In the genomic region with DNA sequence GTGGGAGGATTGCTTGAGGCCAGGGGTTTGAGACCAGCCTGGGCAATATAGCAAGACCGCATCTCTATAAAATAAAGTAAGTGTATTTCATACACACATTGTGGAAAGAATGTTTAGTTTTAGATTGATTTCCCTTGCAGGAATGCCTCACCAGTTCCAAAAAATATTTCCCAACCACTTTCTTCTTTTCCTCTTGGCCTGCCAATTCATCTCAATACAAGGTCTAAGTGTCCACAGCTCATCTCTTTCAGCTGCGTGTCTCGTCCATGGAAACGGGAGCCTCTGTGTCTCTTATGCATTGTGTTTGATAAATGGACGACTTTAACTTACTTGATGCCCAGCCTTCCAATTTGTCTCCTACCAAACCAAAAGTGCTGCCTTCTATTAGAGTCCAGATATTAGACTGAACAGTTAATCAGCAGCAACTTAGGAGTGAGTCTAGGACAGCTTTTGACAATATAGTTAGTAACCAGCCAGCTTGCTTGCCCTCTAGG, we compare ENCODE assay signal across 17 cellular contexts. TPM values are rescaled to one million over a fixed set of nuclear protein-coding genes. Genes with fewer than 3 reads are reported as not detected.
"Had no signal": no experiment of that assay in that cellular context is flagged by ENCODE, and none has a peak within 500 bp of the region (broad histone marks: within the 10 kb centered on the region; RNA-seq: fewer than 3 reads in every experiment).

No MANE protein-coding gene starts in this region.

- H3K4me3 Mint-ChIP-seq: activated naive CD8-positive, alpha-beta T cell treated with anti-CD3 and anti-CD28 coated beads, Interleukin-2, amount 10 ng/mL, durations not matched to agents 7 days and 5 days; natural killer cell had no signal

- H3K9me3 ChIP-seq: breast epithelium, suprapubic skin, upper lobe of right lung had no signal

- H3K36me3 ChIP-seq: breast epithelium had no signal

- H3K27ac ChIP-seq: breast epithelium, hepatocyte, suprapubic skin, upper lobe of right lung had no signal

- H2AFZ ChIP-seq: hepatocyte had no signal

- H3K27ac Mint-ChIP-seq: activated naive CD8-positive, alpha-beta T cell treated with anti-CD3 and anti-CD28 coated beads, Interleukin-2, amount 10 ng/mL, durations not matched to agents 7 days and 5 days had no signal

- ATAC-seq: activated CD4-positive, CD25-positive, alpha-beta regulatory T cell treated with anti-CD3 and anti-CD28 coated beads, Interleukin-2, amount 50 U/mL, for 24 hours had no signal

- DNase-seq: activated CD4-positive, alpha-beta T cell treated with anti-CD3 and anti-CD28 coated beads, Interleukin-2, amount 50 U/mL, for 48 hours; activated gamma-delta T cell; activated naive CD8-positive, alpha-beta T cell treated with anti-CD3 and anti-CD28 coated beads, Interleukin-2, amount 10 ng/mL, durations not matched to agents 7 days and 5 days; activated T-cell treated with anti-CD3 and anti-CD28 coated beads, Interleukin-2, amount 50 U/mL, for 48 hours; aorta; kidney glomerular epithelial cell; natural killer cell; occipital lobe; stimulated activated CD4-positive, alpha-beta T cell treated with anti-CD3 and anti-CD28 coated beads, Interleukin-12 subunit alpha, Interleukin-12 subunit beta, amount 100 ng/mL, for 4 hours; stimulated activated naive CD4-positive, alpha-beta T cell treated with Interleukin-2 at 50 U/mL for 16 hours; upper lobe of right lung had no signal

- H3K4me2 ChIP-seq: hepatocyte had no signal

- H3K79me2 ChIP-seq: hepatocyte had no signal

- H3K4me1 ChIP-seq: breast epithelium, upper lobe of right lung had no signal

- H3K4me3 ChIP-seq: breast epithelium, hepatocyte, suprapubic skin, upper lobe of right lung had no signal

- H3K27me3 ChIP-seq: breast epithelium, hepatocyte, suprapubic skin, upper lobe of right lung had no signal

- H3K9me3 Mint-ChIP-seq: activated naive CD8-positive, alpha-beta T cell treated with anti-CD3 and anti-CD28 coated beads, Interleukin-2, amount 10 ng/mL, durations not matched to agents 7 days and 5 days; natural killer cell had no signal

- H3K4me1 Mint-ChIP-seq: activated naive CD8-positive, alpha-beta T cell treated with anti-CD3 and anti-CD28 coated beads, Interleukin-2, amount 10 ng/mL, durations not matched to agents 7 days and 5 days had no signal

RNA-seq across cellular contexts. Expression of a gene that starts 37.6 kb away (rescaled TPM):
- total RNA-seq: activated naive CD8-positive, alpha-beta T cell treated with anti-CD3 and anti-CD28 coated beads, Interleukin-2, amount 10 ng/mL, durations not matched to agents 7 days and 5 days; aorta; breast epithelium; hepatocyte; mononuclear cell; natural killer cell; occipital lobe; T-helper 2 cell treated with Interferon-gamma antibody and Interleukin-4, amounts not matched to agents 100 ng/mL and 5 ng/mL, for 36 hours; upper lobe of right lung had no signal
- polyA plus RNA-seq: aorta, hepatocyte had no signal
